8 cellular contexts compared by ENCODE assay signal in the genomic region with DNA sequence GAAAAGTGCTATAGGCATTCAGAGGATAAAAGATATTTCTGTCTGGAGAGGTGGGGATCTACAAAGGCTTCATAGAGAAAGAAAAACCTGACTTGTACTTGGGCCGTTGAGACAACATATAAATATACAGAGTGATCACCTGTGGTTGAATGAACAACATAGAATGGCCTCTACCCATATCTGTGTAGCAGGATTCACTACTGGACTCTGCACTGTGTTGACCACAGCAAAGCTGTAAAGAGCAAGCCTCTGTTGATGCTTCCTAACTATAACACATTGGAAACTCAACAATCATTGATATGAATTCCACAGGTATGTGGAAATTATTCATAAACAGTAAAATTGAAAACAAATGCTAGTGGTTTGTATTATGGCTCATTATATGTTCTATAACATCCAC.
"Had no signal": no experiment of that assay in that cellular context is flagged by ENCODE, and none has a peak within 500 bp of the region (broad histone marks: within the 10 kb centered on the region; RNA-seq: fewer than 3 reads in every experiment).

No MANE protein-coding gene starts in this region.

- DNase-seq: GDM1, GF-D8 had no signal

- FAIRE-seq: G401.6, GM12878, GM12891, GM12892, GM18507, GM19239 had no signal

- H3K4me3 ChIP-seq: GM12878 had no signal

- ATAC-seq: GM12878 had no signal
